Comparison of ENCODE assay signal across 27 cellular contexts in genomic region chr18:35080058-35080457, GRCh38. TPM values are rescaled to one million over a fixed set of nuclear protein-coding genes. Genes with fewer than 3 reads are reported as not detected.
DNase-seq lines count a peak whose midpoint lies in the region; ATAC-seq, FAIRE-seq and TF ChIP-seq lines count a peak whose summit lies in the region.
"Had no signal": no experiment of that assay in that cellular context is flagged by ENCODE, and none has a peak within 500 bp of the region (broad histone marks: within the 10 kb centered on the region; RNA-seq: fewer than 3 reads in every experiment).

No MANE protein-coding gene starts in this region.

- FAIRE-seq in astrocyte (lab: Jason Lieb, UNC) (peak; percentile 9), islet of Langerhans (lab: Jason Lieb, UNC) (peak; percentile 30)
- FAIRE-seq: A204.1, GM12878, GM19239, H1 had no signal

- H2AFZ ChIP-seq in astrocyte (ENCODE audit: low read depth, low read length), result no peak overlapping the region
- H2AFZ ChIP-seq: GM23248 had no signal

- H3K9me3 ChIP-seq in left ventricle myocardium inferior (replicated peaks) (no peaks in the 10 kb centered on the region), astrocyte (ENCODE audit: insufficient read depth, low read depth, low read length) (no peaks in the 10 kb centered on the region), gastrocnemius medialis (no peaks in the 10 kb centered on the region), HAP-1 (no peaks in the 10 kb centered on the region)
- H3K9me3 ChIP-seq: BE2C; BLaER1 treated with 17β-estradiol and CSF1 and Interleukin-3, amounts not matched to agents 10 nM and 100 nM had no signal

- peaks cover 2% of the 10 kb centered on the region for H3K9me3 Mint-ChIP-seq in astrocyte (ENCODE audit: unreplicated experiment)
- H3K9me3 Mint-ChIP-seq: CD4-positive, alpha-beta T cell; CD8-positive, alpha-beta memory T cell had no signal

- no peaks in the 10 kb centered on the region for H3K27me3 ChIP-seq in left ventricle myocardium inferior (ENCODE audit: low read depth)
- H3K27me3 ChIP-seq in astrocyte (ENCODE audit: insufficient read depth, low read length), result no peaks in the 10 kb centered on the region
- H3K27me3 ChIP-seq in gastrocnemius medialis, result no peaks in the 10 kb centered on the region
- H3K27me3 ChIP-seq in HAP-1 (ENCODE audit: low read depth), result no peaks in the 10 kb centered on the region
- H3K27me3 ChIP-seq: BE2C; BLaER1 treated with 17β-estradiol and CSF1 and Interleukin-3, amounts not matched to agents 10 nM and 100 nM had no signal

- H4K20me1 ChIP-seq in astrocyte (ENCODE audit: insufficient read depth, low read length), result no peaks in the 10 kb centered on the region

- in situ Hi-C loops in gastrocnemius medialis (cut with MboI; ENCODE audit: low sequenced_read_pairs in 4 of 4) (no loop called here), HAP-1 (cut with MboI; ENCODE audit: low sequenced_read_pairs) (no loop called here)

- H3K9ac ChIP-seq in astrocyte (ENCODE audit: low read length), result no peak overlapping the region
- H3K9ac ChIP-seq: BLaER1 treated with 17β-estradiol and CSF1 and Interleukin-3, amounts not matched to agents 10 nM and 100 nM; GM23248 had no signal

- DNase-seq in left ventricle myocardium inferior (no peak), left cardiac atrium (no peak), astrocyte (ENCODE audit: low read depth) (no peak), gastrocnemius medialis (no peak), middle frontal gyrus (ENCODE audit: extremely low spot score, low spot score) (no peak), hippocampal formation (lab: John Stamatoyannopoulos, UW) (no peak), HAP-1 (ENCODE audit: low spot score in 2 of 2) (no peak)
- DNase-seq: ACHN; AML-193; BE2C; CD4-positive, alpha-beta T cell; CD8-positive, alpha-beta memory T cell; DMS 273 treated with DMSO at 0.1 percent for 48 hours; DMS79; EL; GDM1; GM23248; H7 had no signal

- H3K27ac Mint-ChIP-seq in astrocyte (ENCODE audit: unreplicated experiment), result no peak overlapping the region
- H3K27ac Mint-ChIP-seq: CD14-positive monocyte; CD4-positive, alpha-beta T cell; CD8-positive, alpha-beta memory T cell had no signal

- H3K4me3 ChIP-seq in left ventricle myocardium inferior (no peak overlapping the region), astrocyte (ENCODE audit: insufficient read depth, low read depth, low read length) (no peak overlapping the region), gastrocnemius medialis (no peak overlapping the region), HAP-1 (no peak overlapping the region)
- H3K4me3 ChIP-seq: BLaER1 treated with 17β-estradiol and CSF1 and Interleukin-3, amounts not matched to agents 10 nM and 100 nM; GM12878; GM23248 had no signal

- TF ChIP-seq POLR2A in gastrocnemius medialis (IDR thresholded peaks at IDR 0.05), result no peak

- no peaks in the 10 kb centered on the region for H3K79me2 ChIP-seq in astrocyte (ENCODE audit: insufficient read depth, low read length)

- H3K36me3 ChIP-seq in left ventricle myocardium inferior, result peaks cover 16% of the 10 kb centered on the region
- no peaks in the 10 kb centered on the region for H3K36me3 ChIP-seq in astrocyte (ENCODE audit: insufficient read depth, low read length)
- no peaks in the 10 kb centered on the region for H3K36me3 ChIP-seq in gastrocnemius medialis
- H3K36me3 ChIP-seq in HAP-1 (replicated peaks), result no peaks in the 10 kb centered on the region
- H3K36me3 ChIP-seq: BE2C had no signal

- peaks cover 90% of the 10 kb centered on the region for H3K4me1 ChIP-seq in left ventricle myocardium inferior
- peaks cover 12% of the 10 kb centered on the region for H3K4me1 ChIP-seq in astrocyte (ENCODE audit: insufficient read depth, low read length)
- peaks cover 45 to 49% of the 10 kb centered on the region in 2 donors for H3K4me1 ChIP-seq in gastrocnemius medialis
- peaks cover 8% of the 10 kb centered on the region for H3K4me1 ChIP-seq in HAP-1

- no peak overlapping the region for H3K4me2 ChIP-seq in astrocyte (ENCODE audit: low read length)
- H3K4me2 ChIP-seq: BLaER1 treated with 17β-estradiol and CSF1 and Interleukin-3, amounts not matched to agents 10 nM and 100 nM had no signal

- H3K4me3 Mint-ChIP-seq in astrocyte (ENCODE audit: unreplicated experiment), result no peak overlapping the region
- H3K4me3 Mint-ChIP-seq: CD14-positive monocyte; CD4-positive, alpha-beta T cell; CD8-positive, alpha-beta memory T cell had no signal

- intact Hi-C loops in left ventricle myocardium inferior (cut with micrococcal nuclease) (no loop called here), left cardiac atrium (cut with DNase I) (loop anchor here in 1 of 2 donors (5.0 kb wide), 1 partner anchor 38 kb away; the partner anchor contains the start of gene MAPRE2), gastrocnemius medialis (cut with DNase I; ENCODE audit: low total_unique reads) (no loop called here)

- TF ChIP-seq CTCF in left ventricle myocardium inferior (IDR thresholded peaks at IDR 0.05; ENCODE audit: borderline replicate concordance), result no peak
- no peak for TF ChIP-seq CTCF in astrocyte (IDR thresholded peaks at IDR 0.05; ENCODE audit: insufficient read depth, low read depth, low read length)
- no peak for TF ChIP-seq CTCF in gastrocnemius medialis (IDR thresholded peaks at IDR 0.05 in 4 of 5, conservative IDR thresholded peaks at IDR 0.05 in 1 of 5)

- H3K27me3 Mint-ChIP-seq in astrocyte (ENCODE audit: low read depth, unreplicated experiment), result no peaks in the 10 kb centered on the region
- H3K27me3 Mint-ChIP-seq: CD4-positive, alpha-beta T cell; CD8-positive, alpha-beta memory T cell had no signal

- ATAC-seq in left cardiac atrium (no peak), gastrocnemius medialis (no peak)
- ATAC-seq: GM12878, HCT116 had no signal

- H3K27ac ChIP-seq in left ventricle myocardium inferior (replicated peaks) (peak overlapping the region; percentile 84), astrocyte (ENCODE audit: low read depth, low read length) (no peak overlapping the region), gastrocnemius medialis (peak overlapping the region in 3 of 4 donors; percentile 39 to 90 (median 60))
- H3K27ac ChIP-seq: 22Rv1; BLaER1 treated with 17β-estradiol and CSF1 and Interleukin-3, amounts not matched to agents 10 nM and 100 nM; GM23248 had no signal

- peaks cover 25% of the 10 kb centered on the region for H3K4me1 Mint-ChIP-seq in astrocyte (ENCODE audit: low read depth, unreplicated experiment)

- peaks cover 2% of the 10 kb centered on the region for H3K36me3 Mint-ChIP-seq in astrocyte (ENCODE audit: low read depth, unreplicated experiment)

RNA-seq across cellular contexts. Expression of gene MAPRE2, which starts 38.8 kb away (rescaled TPM):
- total RNA-seq in left ventricle myocardium inferior (120 TPM), left cardiac atrium (10 to 100 TPM; 67.1 to 83.4 TPM), astrocyte (27.4 and 33.8 TPM in 2 replicates), gastrocnemius medialis (10 to 100 TPM; 21.3 to 46.2 (median 34.4) TPM)
